Comparison of ENCODE assay signal across 22 cellular contexts in genomic region chr6:135066397-135066796, GRCh38. TPM values are rescaled to one million over a fixed set of nuclear protein-coding genes. Genes with fewer than 3 reads are reported as not detected.
DNase-seq lines count a peak whose midpoint lies in the region; ATAC-seq, FAIRE-seq and TF ChIP-seq lines count a peak whose summit lies in the region.
"Had no signal": no experiment of that assay in that cellular context is flagged by ENCODE, and none has a peak within 500 bp of the region (broad histone marks: within the 10 kb centered on the region; RNA-seq: fewer than 3 reads in every experiment).

No MANE protein-coding gene starts in this region.

- BruUV-seq in OCI-LY7 (replicated peaks; lab: Mats Ljungman, UMichigan) (no TSS peak), endothelial cell of umbilical vein (replicated peaks; lab: Mats Ljungman, UMichigan) (no TSS peak)

- dilution Hi-C loops in endothelial cell of umbilical vein (cut with MboI; ENCODE audit: extremely low pct_ligation_motif_present, low sequenced_read_pairs): no loop called here

- no peak for TF ChIP-seq POLR2A in endothelial cell of umbilical vein (IDR thresholded peaks at IDR 0.05; ENCODE audit: low read depth, low read length)

- no peaks in the 10 kb centered on the region for H3K79me2 ChIP-seq in OCI-LY7 (ENCODE audit: insufficient read depth, low read depth, low read length)
- H3K79me2 ChIP-seq in endothelial cell of umbilical vein (ENCODE audit: control insufficient read depth, insufficient read depth, low read length): no peaks in the 10 kb centered on the region

- intact Hi-C loops in OCI-LY7 (cut with micrococcal nuclease; ENCODE audit: unreplicated experiment): no loop called here
- intact Hi-C loops in endothelial cell of umbilical vein (cut with micrococcal nuclease): loop anchor here (5.0 kb wide), 1 partner anchor 116 kb away; the partner anchor contains the start of gene MYB

- POLR2A ChIA-PET in OCI-LY7 (lab: Charles Lee) (no interaction called here), endothelial cell of umbilical vein (lab: Charles Lee) (no interaction called here)

- no peaks in the 10 kb centered on the region for H3K9me2 ChIP-seq in OCI-LY7 (ENCODE audit: insufficient read depth, low read length)

- peak; percentile 94 for FAIRE-seq in endothelial cell of umbilical vein (lab: Jason Lieb, UNC)
- FAIRE-seq: keratinocyte had no signal

- TF ChIP-seq CTCF in GM06990 (IDR thresholded peaks at IDR 0.05; ENCODE audit: insufficient read depth, low read length, poor library complexity, severe bottlenecking): no peak
- no peak for TF ChIP-seq CTCF in OCI-LY7 (conservative IDR thresholded peaks at IDR 0.05; ENCODE audit: low read length)
- no peak for TF ChIP-seq CTCF in endothelial cell of umbilical vein (IDR thresholded peaks at IDR 0.05; ENCODE audit: extremely low read depth in 1 of 2, insufficient read depth in 1 of 2, low read depth in 1 of 2, low read length in 2 of 2)

- peak overlapping the region in 7 of 11 experiments; percentile 8 to 71 (median 59); a peak in 15 of 22 replicates for H3K27ac ChIP-seq in BLaER1 treated with 17β-estradiol and CSF1 and Interleukin-3, amounts not matched to agents 10 nM and 100 nM
- H3K27ac ChIP-seq in OCI-LY7 (ENCODE audit: low read depth, low read length, poor library complexity, severe bottlenecking) (no peak overlapping the region), endothelial cell of umbilical vein (ENCODE audit: insufficient read depth, low read depth, low read length) (peak overlapping the region; percentile 49)
- H3K27ac ChIP-seq: testis had no signal

- peak overlapping the region in 9 of 11 experiments; percentile 10 to 68 (median 48); a peak in 15 of 22 replicates for H3K4me2 ChIP-seq in BLaER1 treated with 17β-estradiol and CSF1 and Interleukin-3, amounts not matched to agents 10 nM and 100 nM
- H3K4me2 ChIP-seq in OCI-LY7 (ENCODE audit: low read length): no peak overlapping the region
- H3K4me2 ChIP-seq in endothelial cell of umbilical vein (ENCODE audit: insufficient read depth, low read length): peak overlapping the region; percentile 90

- DNase-seq in GM06990 (ENCODE audit: extremely low read depth, insufficient read length): peak; percentile 26
- no peak for DNase-seq in OCI-LY7 (ENCODE audit: low spot score)
- DNase-seq in endothelial cell of umbilical vein (ENCODE audit: low read depth, low spot score): peak; percentile 68
- DNase-seq in stimulated activated naive CD4-positive, alpha-beta T cell (lab: John Stamatoyannopoulos, UW): no peak
- DNase-seq in UCSD-AML1 (lab: John Stamatoyannopoulos, UW; ENCODE audit: unreplicated experiment): no peak
- DNase-seq: activated CD4-positive, alpha-beta T cell treated with anti-CD3 and anti-CD28 coated beads, Interleukin-2, amount 10 ng/mL, durations not matched to agents 7 days and 5 days; activated naive CD8-positive, alpha-beta T cell treated with anti-CD3 and anti-CD28 coated beads, Interleukin-2, amount 10 ng/mL, durations not matched to agents 7 days and 5 days; DND-41; effector memory CD4-positive, alpha-beta T cell; H7; NCI-H146; NCI-H2171; NCI-H524 treated with DMSO at 0.1 percent for 48 hours; OCI-M1; SHP77 treated with DMSO at 0.1 percent for 48 hours; stimulated activated CD4-positive, alpha-beta T cell treated with anti-CD3 and anti-CD28 coated beads, Interleukin-1b, Interleukin-23, amount 100 ng/mL, for 48 hours; T-helper 1 cell; testis had no signal

- H4K20me1 ChIP-seq in BLaER1 treated with 17β-estradiol and CSF1 and Interleukin-3, amounts not matched to agents 10 nM and 100 nM: no peaks in the 10 kb centered on the region
- H4K20me1 ChIP-seq in OCI-LY7 (ENCODE audit: insufficient read depth, low read length) (no peaks in the 10 kb centered on the region), endothelial cell of umbilical vein (replicated peaks; ENCODE audit: control insufficient read depth, extremely low read depth, insufficient read depth, low read length) (no peaks in the 10 kb centered on the region)

- H3K9me1 ChIP-seq in endothelial cell of umbilical vein (replicated peaks; ENCODE audit: control insufficient read depth, extremely low read depth, insufficient read depth, low read length): no peaks in the 10 kb centered on the region

- H3K27me3 ChIP-seq in BLaER1 treated with 17β-estradiol and CSF1 and Interleukin-3, amounts not matched to agents 10 nM and 100 nM: no peaks in the 10 kb centered on the region
- H3K27me3 ChIP-seq in GM06990 (replicated peaks; ENCODE audit: control insufficient read depth, insufficient read depth, low read length) (no peaks in the 10 kb centered on the region), endothelial cell of umbilical vein (ENCODE audit: control insufficient read depth in 2 of 2, insufficient read depth in 2 of 2, low read length in 2 of 2) (no peaks in the 10 kb centered on the region)
- H3K27me3 ChIP-seq: testis had no signal

- CTCF ChIA-PET in OCI-LY7 (lab: Charles Lee; ENCODE audit: unreplicated experiment) (no interaction called here), endothelial cell of umbilical vein (lab: Charles Lee) (no interaction called here)

- H3K9me3 ChIP-seq in BLaER1 treated with 17β-estradiol and CSF1 and Interleukin-3, amounts not matched to agents 10 nM and 100 nM (replicated peaks in 1 of 11): peaks cover 0 to 15% (median 10%) of the 10 kb centered on the region in 11 experiments; a peak in 16 of 22 replicates
- H3K9me3 ChIP-seq in OCI-LY7 (ENCODE audit: low read length): peaks cover 4% of the 10 kb centered on the region; the same call in 1 of the 2 replicates
- no peaks in the 10 kb centered on the region for H3K9me3 ChIP-seq in endothelial cell of umbilical vein (replicated peaks; ENCODE audit: control insufficient read depth, insufficient read depth, low read length)
- H3K9me3 ChIP-seq: testis had no signal

- no peak for ATAC-seq in HG03520 (IDR thresholded peaks at IDR 0.05; ENCODE audit: unreplicated experiment)
- ATAC-seq: esophagus mucosa had no signal

- H3K36me3 ChIP-seq in BLaER1 treated with 17β-estradiol and CSF1 and Interleukin-3, amounts not matched to agents 10 nM and 100 nM: no peaks in the 10 kb centered on the region
- H3K36me3 ChIP-seq in GM06990 (ENCODE audit: control insufficient read depth, insufficient read depth, low read length): no peaks in the 10 kb centered on the region
- H3K36me3 ChIP-seq in OCI-LY7 (ENCODE audit: insufficient read depth, low read length): no peaks in the 10 kb centered on the region
- H3K36me3 ChIP-seq in endothelial cell of umbilical vein (ENCODE audit: control insufficient read depth in 2 of 2, extremely low read depth in 1 of 2, insufficient read depth in 2 of 2, low read length in 2 of 2): no peaks in the 10 kb centered on the region

- H3K4me3 ChIP-seq in BLaER1 treated with 17β-estradiol and CSF1 and Interleukin-3, amounts not matched to agents 10 nM and 100 nM: no peak overlapping the region
- no peak overlapping the region for H3K4me3 ChIP-seq in GM06990 (replicated peaks; ENCODE audit: low read depth, low read length)
- no peak overlapping the region for H3K4me3 ChIP-seq in OCI-LY7 (ENCODE audit: low read depth, low read length, poor library complexity, severe bottlenecking)
- H3K4me3 ChIP-seq in endothelial cell of umbilical vein (replicated peaks in 1 of 3; ENCODE audit: insufficient read depth in 1 of 3, low read depth in 1 of 3, low read length in 3 of 3): no peak overlapping the region
- H3K4me3 ChIP-seq: testis had no signal

- peaks cover 3 to 24% (median 16%) of the 10 kb centered on the region in 10 experiments; a peak in 17 of 20 replicates for H3K4me1 ChIP-seq in BLaER1 treated with 17β-estradiol and CSF1 and Interleukin-3, amounts not matched to agents 10 nM and 100 nM
- H3K4me1 ChIP-seq in OCI-LY7 (ENCODE audit: insufficient read depth, low read length, poor library complexity, severe bottlenecking) (peaks cover 13% of the 10 kb centered on the region), endothelial cell of umbilical vein (ENCODE audit: control insufficient read depth, extremely low read depth, insufficient read depth, low read length) (peaks cover 12% of the 10 kb centered on the region)
- H3K4me1 ChIP-seq: testis had no signal

- no peak overlapping the region for H3K9ac ChIP-seq in BLaER1 treated with 17β-estradiol and CSF1 and Interleukin-3, amounts not matched to agents 10 nM and 100 nM
- H3K9ac ChIP-seq in endothelial cell of umbilical vein (replicated peaks; ENCODE audit: extremely low read depth, insufficient read depth, low read length): no peak overlapping the region

- H2AFZ ChIP-seq in OCI-LY7 (ENCODE audit: low read length) (peak overlapping the region; percentile 4; the same call in 1 of the 2 replicates), endothelial cell of umbilical vein (ENCODE audit: low read depth, low read length) (peak overlapping the region; percentile 28)

TF ChIP-seq in endothelial cell of umbilical vein, 7 proteins besides CTCF, POLR2A, EP300 and RAD21:
- TF ChIP-seq MAX (IDR thresholded peaks at IDR 0.05; ENCODE audit: insufficient read depth, insufficient read length) (no peak), FOS (IDR thresholded peaks at IDR 0.05; ENCODE audit: borderline replicate concordance, insufficient read depth, low read length) (peak; percentile 70), GATA2 (IDR thresholded peaks at IDR 0.05; ENCODE audit: insufficient read depth, insufficient read length, low read depth, low read length) (peak; percentile 58)

RNA-seq across cellular contexts. Expression of gene HBS1L, which starts 11.8 kb away (rescaled TPM):
- 82.9 and 95.4 TPM in 2 replicates for total RNA-seq in OCI-LY7 (2014; rRNA removed; shearing (Covaris generic))
- total RNA-seq in OCI-LY7 (2022): 93.1 and 94.9 TPM in 2 replicates
- total RNA-seq in endothelial cell of umbilical vein: 74.6 and 77.0 TPM in 2 replicates
- polyA plus RNA-seq in endothelial cell of umbilical vein: 18.6 and 23.7 TPM in 2 replicates
- 37.7 and 38.3 TPM in 2 replicates for polyA plus RNA-seq in endothelial cell of umbilical vein (2011; cell fraction: cytosol; rRNA removed)
- 36.6 and 51.0 TPM in 2 replicates for polyA plus RNA-seq in endothelial cell of umbilical vein (2011; cell fraction: nucleus; rRNA removed)
- 42.3 and 67.3 TPM in 2 replicates for polyA plus RNA-seq in endothelial cell of umbilical vein (2012)
- polyA minus RNA-seq in endothelial cell of umbilical vein: 55.5 and 65.8 TPM in 2 replicates
- 21.0 TPM for polyA minus RNA-seq in endothelial cell of umbilical vein (2011; cell fraction: cytosol; rRNA and poly(A)+ RNA removed)
- 61.7 and 85.3 TPM in 2 replicates for polyA minus RNA-seq in endothelial cell of umbilical vein (2011; cell fraction: nucleus; rRNA and poly(A)+ RNA removed)

Comparison
In these comparisons a context has a peak if more than half of its experiments do, and no peak if none do; other contexts are left out.
1. DNase-seq: peak in GM06990 (single experiment) and endothelial cell of umbilical vein (single experiment); none in OCI-LY7 (single experiment), stimulated activated naive CD4-positive, alpha-beta T cell (0 of 6) and UCSD-AML1 (single experiment).